In genomic region chr5:115333164-115333563, GRCh38 we compare ENCODE assay signal across 10 cellular contexts. TPM values are rescaled to one million over a fixed set of nuclear protein-coding genes. Genes with fewer than 3 reads are reported as not detected.
DNase-seq lines count a peak whose midpoint lies in the region; ATAC-seq and TF ChIP-seq lines count a peak whose summit lies in the region.
"Had no signal": no experiment of that assay in that cellular context is flagged by ENCODE, and none has a peak within 500 bp of the region (broad histone marks: within the 10 kb centered on the region; RNA-seq: fewer than 3 reads in every experiment).

No MANE protein-coding gene starts in this region.

- POLR2A ChIA-PET in activated CD4-positive, alpha-beta memory T cell treated with anti-CD3 and anti-CD28 coated beads, Interleukin-2, amount 10 ng/mL, durations not matched to agents 7 days and 5 days (lab: Charles Lee): no interaction called here

- 0 out of 2 replicates have a peak overlapping the region, but pooled peaks have one; percentile 9 for H2AFZ ChIP-seq in MM.1S (ENCODE audit: low read length)

- H3K4me1 ChIP-seq in MM.1S (ENCODE audit: low read length): peaks cover 11% of the 10 kb centered on the region
- H3K4me1 ChIP-seq in psoas muscle: peaks cover 12% of the 10 kb centered on the region
- H3K4me1 ChIP-seq in uterus: no peaks in the 10 kb centered on the region
- H3K4me1 ChIP-seq: vagina had no signal

- peaks cover 8% of the 10 kb centered on the region; the same call in 1 of the 2 replicates for H3F3A ChIP-seq in MM.1S (ENCODE audit: insufficient read depth, low read length)

- H3K27ac Mint-ChIP-seq in activated CD4-positive, alpha-beta memory T cell treated with anti-CD3 and anti-CD28 coated beads, Interleukin-2, amount 10 ng/mL, durations not matched to agents 7 days and 5 days: no peak overlapping the region

- ATAC-seq in GM21390 (IDR thresholded peaks at IDR 0.05; ENCODE audit: unreplicated experiment) (peak; percentile 52), psoas muscle (peak; percentile 33 to 75 (median 66)), GM21515 (IDR thresholded peaks at IDR 0.05; ENCODE audit: unreplicated experiment) (no peak), HG03095 (IDR thresholded peaks at IDR 0.05; ENCODE audit: unreplicated experiment) (no peak)

- intact Hi-C loops in psoas muscle (cut with DNase I) (no loop called here), uterus (cut with DNase I; ENCODE audit: low total_unique reads) (no loop called here)

- TF ChIP-seq CTCF in MM.1S (IDR thresholded peaks at IDR 0.05; ENCODE audit: low read length) (peak; percentile 20), psoas muscle (IDR thresholded peaks at IDR 0.05) (no peak), uterus (IDR thresholded peaks at IDR 0.05) (no peak)

- H4K20me1 ChIP-seq in MM.1S (ENCODE audit: insufficient read depth, low read length): no peaks in the 10 kb centered on the region

- no peaks in the 10 kb centered on the region for H3K9me2 ChIP-seq in MM.1S (replicated peaks; ENCODE audit: insufficient read depth, low read length)

- H3K79me2 ChIP-seq in MM.1S (ENCODE audit: low read length): no peaks in the 10 kb centered on the region

- peaks cover 14% of the 10 kb centered on the region for H3K4me1 Mint-ChIP-seq in activated CD4-positive, alpha-beta memory T cell treated with anti-CD3 and anti-CD28 coated beads, Interleukin-2, amount 10 ng/mL, durations not matched to agents 7 days and 5 days

- 23 to 59% (median 30%) methylated on average over 1 of the region's 1 CpG for WGBS in psoas muscle, 3 donors

- CTCF ChIA-PET in activated CD4-positive, alpha-beta memory T cell treated with anti-CD3 and anti-CD28 coated beads, Interleukin-2, amount 10 ng/mL, durations not matched to agents 7 days and 5 days (lab: Charles Lee): interaction anchor here (1.2 kb wide), 1 partner anchor 241 kb away, joined by 4 read pairs; no protein-coding TSS in a partner anchor

- H3K4me3 Mint-ChIP-seq in activated CD4-positive, alpha-beta memory T cell treated with anti-CD3 and anti-CD28 coated beads, Interleukin-2, amount 10 ng/mL, durations not matched to agents 7 days and 5 days: no peak overlapping the region

- no peaks in the 10 kb centered on the region for H3K9me3 Mint-ChIP-seq in activated CD4-positive, alpha-beta memory T cell treated with anti-CD3 and anti-CD28 coated beads, Interleukin-2, amount 10 ng/mL, durations not matched to agents 7 days and 5 days

- peak overlapping the region; percentile 44; the same call in 1 of the 2 replicates for H3K27ac ChIP-seq in MM.1S (ENCODE audit: low read length)
- H3K27ac ChIP-seq in psoas muscle: no peak overlapping the region
- H3K27ac ChIP-seq in uterus: no peak overlapping the region
- H3K27ac ChIP-seq: cardiac muscle cell, vagina had no signal

- H3K27me3 ChIP-seq in MM.1S (replicated peaks; ENCODE audit: insufficient read depth, low read length) (no peaks in the 10 kb centered on the region), psoas muscle (ENCODE audit: insufficient read depth in 3 of 3, low read length in 2 of 3) (no peaks in the 10 kb centered on the region), uterus (no peaks in the 10 kb centered on the region)
- H3K27me3 ChIP-seq: cardiac muscle cell, vagina had no signal

- no peaks in the 10 kb centered on the region for H3K36me3 Mint-ChIP-seq in activated CD4-positive, alpha-beta memory T cell treated with anti-CD3 and anti-CD28 coated beads, Interleukin-2, amount 10 ng/mL, durations not matched to agents 7 days and 5 days (ENCODE audit: low read depth)

- H3K36me3 ChIP-seq in MM.1S (replicated peaks; ENCODE audit: insufficient read depth, low read length): no peaks in the 10 kb centered on the region
- H3K36me3 ChIP-seq in psoas muscle (ENCODE audit: insufficient read depth in 1 of 2, low read depth in 1 of 2): no peaks in the 10 kb centered on the region
- H3K36me3 ChIP-seq in uterus: no peaks in the 10 kb centered on the region
- H3K36me3 ChIP-seq: cardiac muscle cell, vagina had no signal

- no peak overlapping the region for H3K9ac ChIP-seq in MM.1S (ENCODE audit: low read length)

- DNase-seq in MM.1S (peak; percentile 90), psoas muscle (no peak), uterus (no peak)
- peak; percentile 45 for DNase-seq in activated CD4-positive, alpha-beta memory T cell treated with anti-CD3 and anti-CD28 coated beads, Interleukin-2, amount 10 ng/mL, durations not matched to agents 7 days and 5 days
- DNase-seq: mammary epithelial cell had no signal

- H3K4me3 ChIP-seq in MM.1S (ENCODE audit: low read length) (no peak overlapping the region), psoas muscle (no peak overlapping the region), uterus (no peak overlapping the region)
- H3K4me3 ChIP-seq: cardiac muscle cell, vagina had no signal

- no peak for TF ChIP-seq POLR2A in uterus (IDR thresholded peaks at IDR 0.05)

- H3K27me3 Mint-ChIP-seq in activated CD4-positive, alpha-beta memory T cell treated with anti-CD3 and anti-CD28 coated beads, Interleukin-2, amount 10 ng/mL, durations not matched to agents 7 days and 5 days: peaks cover 29% of the 10 kb centered on the region

- peak overlapping the region; percentile 9; the same call in 1 of the 2 replicates for H3K4me2 ChIP-seq in MM.1S (ENCODE audit: low read depth, low read length)

- H3K9me3 ChIP-seq in MM.1S (replicated peaks; ENCODE audit: insufficient read depth, low read length): no peaks in the 10 kb centered on the region
- no peaks in the 10 kb centered on the region for H3K9me3 ChIP-seq in psoas muscle
- H3K9me3 ChIP-seq in uterus: no peaks in the 10 kb centered on the region
- H3K9me3 ChIP-seq: vagina had no signal

RNA-seq across cellular contexts. Expression of gene CCDC112, which starts 36.7 kb away (rescaled TPM):
- 1 to 10 TPM; 2.0 TPM for total RNA-seq in activated CD4-positive, alpha-beta memory T cell treated with anti-CD3 and anti-CD28 coated beads, Interleukin-2, amount 10 ng/mL, durations not matched to agents 7 days and 5 days
- total RNA-seq in psoas muscle: 1 to 10 TPM; 1.9 to 2.1 (median 2.1) TPM
- 1 to 10 TPM in 2 of 3 donors, under 1 TPM in 1; 0.85 to 2.2 (median 1.4) TPM for polyA plus RNA-seq in psoas muscle
- 10 to 100 TPM in 3 of 4 donors, 1 to 10 TPM in 1; 5.3 to 28.5 (median 16.3) TPM for total RNA-seq in uterus

Comparison
In these comparisons a context has a peak if more than half of its experiments do, and no peak if none do; other contexts are left out.
1. ATAC-seq: peak in GM21390 (single experiment) and psoas muscle (4 of 4); none in GM21515 (single experiment) and HG03095 (single experiment).
2. DNase-seq: peak in MM.1S (single experiment) and activated CD4-positive, alpha-beta memory T cell treated with anti-CD3 and anti-CD28 coated beads, Interleukin-2, amount 10 ng/mL, durations not matched to agents 7 days and 5 days (single experiment); none in psoas muscle (0 of 2) and uterus (0 of 2).